ENCODE assay signal across 8 cellular contexts in genomic region chr22:23767673-23768548, GRCh38. TPM values are rescaled to one million over a fixed set of nuclear protein-coding genes. Genes with fewer than 3 reads are reported as not detected.
A peak's percentile ranks its signal among the peaks of the same experiment; 100 is the strongest.
DNase-seq lines count a peak whose midpoint lies in the region; ATAC-seq and TF ChIP-seq lines count a peak whose summit lies in the region.

Gene CHCHD10 (minus strand): TSS chr22:23767972. CDS start chr22:23767874, 98 bp downstream.

- H3K27me3 ChIP-seq in Karpas-422 (ENCODE audit: low read length) (no peaks in the 10 kb centered on the region), osteoblast (ENCODE audit: insufficient read depth, low read length) (no peaks in the 10 kb centered on the region), thoracic aorta (replicated peaks; ENCODE audit: insufficient read depth) (no peaks in the 10 kb centered on the region)

- H3K9me3 ChIP-seq in Karpas-422 (ENCODE audit: low read length) (no peaks in the 10 kb centered on the region), SK-N-MC (ENCODE audit: low read depth, low read length) (no peaks in the 10 kb centered on the region), osteoblast (ENCODE audit: low read depth, low read length) (no peaks in the 10 kb centered on the region), thoracic aorta (no peaks in the 10 kb centered on the region)

- DNase-seq in AG08395 (ENCODE audit: low spot score) = peak; percentile 85
- DNase-seq in Karpas-422 = peak; percentile 96
- DNase-seq in SK-N-MC (ENCODE audit: low read depth, low spot score) = no peak
- peak; percentile 82 for DNase-seq in activated naive CD4-positive, alpha-beta T cell treated with anti-CD3 and anti-CD28 coated beads, Interleukin-2, amount 50 U/mL, for 16 hours
- DNase-seq in glomerular visceral epithelial cell (ENCODE audit: extremely low spot score) = peak; percentile 54
- peak; percentile 99 for DNase-seq in osteoblast (ENCODE audit: insufficient read length, low spot score, missing footprints)
- peak; percentile 31 for DNase-seq in thoracic aorta (ENCODE audit: low spot score)

- H3K36me3 ChIP-seq in Karpas-422 (ENCODE audit: insufficient read depth, low read length) (peaks cover 28% of the 10 kb centered on the region), SK-N-MC (ENCODE audit: insufficient read depth, low read length) (peaks cover 9% of the 10 kb centered on the region; the same call in 1 of the 2 replicates), osteoblast (ENCODE audit: insufficient read depth, low read length) (no peaks in the 10 kb centered on the region), thoracic aorta (no peaks in the 10 kb centered on the region)

- ATAC-seq in GM18867 (IDR thresholded peaks at IDR 0.05; ENCODE audit: unreplicated experiment) (peak; percentile 56), thoracic aorta (ENCODE audit: insufficient number of reproducible peaks, low FRiP score, low read depth) (peak; percentile 65)

- H3K4me3 ChIP-seq in Karpas-422 (ENCODE audit: low read length) = peak within 1 kb of the TSS; percentile 88
- H3K4me3 ChIP-seq in SK-N-MC = peak within 1 kb of the TSS; percentile 94
- H3K4me3 ChIP-seq in osteoblast (ENCODE audit: insufficient read depth, low read length) = peak within 1 kb of the TSS; percentile 87
- peak within 1 kb of the TSS; percentile 95 for H3K4me3 ChIP-seq in thoracic aorta

- H3K9me2 ChIP-seq in Karpas-422 (replicated peaks; ENCODE audit: insufficient read depth, low read length) = no peaks in the 10 kb centered on the region

- H2AFZ ChIP-seq in Karpas-422 (ENCODE audit: low read length) = no peak within 1 kb of the TSS
- H2AFZ ChIP-seq in osteoblast (ENCODE audit: low read length) = peak within 1 kb of the TSS; percentile 98

- H3K4me1 ChIP-seq in Karpas-422 (ENCODE audit: low read length) (peaks cover 81% of the 10 kb centered on the region), osteoblast (ENCODE audit: insufficient read depth, low read length) (peaks cover 16% of the 10 kb centered on the region), thoracic aorta (ENCODE audit: control insufficient read depth in 1 of 2, low read depth in 2 of 2) (peaks cover 11 to 47% of the 10 kb centered on the region in 2 donors)

- TF ChIP-seq CTCF in osteoblast (IDR thresholded peaks at IDR 0.05; ENCODE audit: extremely low read depth, low read depth, low read length) (peak; percentile 73), thoracic aorta (IDR thresholded peaks at IDR 0.05) (peak; percentile 80)

- H4K20me1 ChIP-seq in Karpas-422 (ENCODE audit: insufficient read depth, low read depth, low read length) (peaks cover 16% of the 10 kb centered on the region), osteoblast (ENCODE audit: insufficient read depth, low read length) (peaks cover 5% of the 10 kb centered on the region)

- H3K4me2 ChIP-seq in Karpas-422 (ENCODE audit: low read depth, low read length, poor library complexity, severe bottlenecking) (peak within 1 kb of the TSS; percentile 87), osteoblast (ENCODE audit: insufficient read depth, low read length) (peak within 1 kb of the TSS; percentile 98)

- peaks cover 23% of the 10 kb centered on the region for H3K79me2 ChIP-seq in Karpas-422 (ENCODE audit: low read length)
- H3K79me2 ChIP-seq in osteoblast (ENCODE audit: insufficient read depth, low read length) = no peaks in the 10 kb centered on the region

- H3K27ac ChIP-seq in Karpas-422 (ENCODE audit: low read length) (peak within 1 kb of the TSS; percentile 97), SK-N-MC (peak within 1 kb of the TSS; percentile 82), osteoblast (ENCODE audit: low read depth, low read length) (peak within 1 kb of the TSS; percentile 53), thoracic aorta (peak within 1 kb of the TSS; percentile 43 to 59)

- H3K9ac ChIP-seq in Karpas-422 (ENCODE audit: low read length) (peak within 1 kb of the TSS; percentile 99), SK-N-MC (ENCODE audit: insufficient read length) (peak within 1 kb of the TSS; percentile 89)

RNA-seq across cellular contexts. Expression of gene CHCHD10, which starts in this region (rescaled TPM):
- 115 and 220 TPM in 2 replicates for total RNA-seq in Karpas-422 (2014; rRNA removed; shearing (Covaris generic); ENCODE audit: low replicate concordance)
- 0.88 and 1.1 TPM in 2 replicates for total RNA-seq in osteoblast
- 10 to 100 TPM in 1 of 2 donors, not detected in 1; 19.4 TPM for total RNA-seq in thoracic aorta
